16 cellular contexts compared by ENCODE assay signal in genomic region chr17:50710650-50711049, GRCh38. TPM values are rescaled to one million over a fixed set of nuclear protein-coding genes. Genes with fewer than 3 reads are reported as not detected.
"Had no signal": no experiment of that assay in that cellular context is flagged by ENCODE, and none has a peak within 500 bp of the region (broad histone marks: within the 10 kb centered on the region; RNA-seq: fewer than 3 reads in every experiment).

No MANE protein-coding gene starts in this region.

- H3K27ac ChIP-seq: hepatocyte, neutrophil had no signal

- H3K27me3 Mint-ChIP-seq: activated CD4-positive, alpha-beta T cell treated with anti-CD3 and anti-CD28 coated beads for 36 hours had no signal

- H3K27me3 ChIP-seq: hepatocyte, neutrophil had no signal

- H3K4me2 ChIP-seq: hepatocyte had no signal

- H3K9me3 Mint-ChIP-seq: activated naive CD4-positive, alpha-beta T cell treated with anti-CD3 and anti-CD28 coated beads for 36 hours had no signal

- H3K9me3 ChIP-seq: neutrophil had no signal

- H3K36me3 ChIP-seq: neutrophil had no signal

- ATAC-seq: activated CD4-positive, alpha-beta T cell treated with anti-CD3 and anti-CD28 coated beads for 36 hours had no signal

- H3K4me3 Mint-ChIP-seq: activated CD4-positive, alpha-beta T cell treated with anti-CD3 and anti-CD28 coated beads for 36 hours; activated naive CD4-positive, alpha-beta T cell treated with anti-CD3 and anti-CD28 coated beads for 36 hours had no signal

- DNase-seq: activated CD4-positive, alpha-beta T cell treated with anti-CD3 and anti-CD28 coated beads for 36 hours; activated naive CD4-positive, alpha-beta T cell treated with anti-CD3 and anti-CD28 coated beads for 36 hours; islet precursor cell; midbrain; stimulated activated CD4-positive, alpha-beta T cell treated with anti-CD3 and anti-CD28 coated beads, Interleukin-2, amount 100 ng/mL, for 48 hours; stimulated activated naive CD4-positive, alpha-beta T cell treated with Interleukin-2 at 50 U/mL for 16 hours; substantia nigra; SW 1271; trophoblast cell had no signal

- H3K4me3 ChIP-seq: hepatocyte had no signal

- H3K27ac Mint-ChIP-seq: activated naive CD4-positive, alpha-beta T cell treated with anti-CD3 and anti-CD28 coated beads for 36 hours had no signal

RNA-seq across cellular contexts. Expression of gene ANKRD40CL, which starts 56.7 kb away (rescaled TPM):
- total RNA-seq: activated CD4-positive, alpha-beta T cell treated with anti-CD3 and anti-CD28 coated beads for 36 hours; activated naive CD4-positive, alpha-beta T cell treated with anti-CD3 and anti-CD28 coated beads for 36 hours; cardiac septum; lung microvascular endothelial cell; myocyte; skeletal muscle tissue had no signal
- polyA plus RNA-seq: esophagus had no signal
